Comparison of ENCODE assay signal across 10 cellular contexts in genomic region chr12:24780969-24781368, GRCh38.
DNase-seq lines count a peak whose midpoint lies in the region; ATAC-seq and TF ChIP-seq lines count a peak whose summit lies in the region.
"Had no signal": no experiment of that assay in that cellular context is flagged by ENCODE, and none has a peak within 500 bp of the region (broad histone marks: within the 10 kb centered on the region; RNA-seq: fewer than 3 reads in every experiment).

No MANE protein-coding gene starts in this region.

- no peaks in the 10 kb centered on the region for H3K9me3 ChIP-seq in A673 (ENCODE audit: low read depth, low read length, poor library complexity, severe bottlenecking)

- H3K4me3 Mint-ChIP-seq in stimulated activated effector memory CD8-positive, alpha-beta T cell treated with anti-CD3 and anti-CD28 coated beads, Interleukin-12 subunit alpha, Interleukin-12 subunit beta, amount 100 ng/mL, for 72 hours, result no peak overlapping the region
- H3K4me3 Mint-ChIP-seq in endothelial cell (ENCODE audit: unreplicated experiment), result no peak overlapping the region
- H3K4me3 Mint-ChIP-seq: CD8-positive, alpha-beta memory T cell had no signal

- no peak overlapping the region for H3K27ac Mint-ChIP-seq in stimulated activated effector memory CD8-positive, alpha-beta T cell treated with anti-CD3 and anti-CD28 coated beads, Interleukin-12 subunit alpha, Interleukin-12 subunit beta, amount 100 ng/mL, for 72 hours
- H3K27ac Mint-ChIP-seq in endothelial cell (ENCODE audit: unreplicated experiment), result no peak overlapping the region
- H3K27ac Mint-ChIP-seq: CD8-positive, alpha-beta memory T cell had no signal

- POLR2A ChIA-PET in A673 (lab: Charles Lee; ENCODE audit: low non-redundant PET), result no interaction called here

- no peaks in the 10 kb centered on the region for H3K36me3 ChIP-seq in A673 (ENCODE audit: insufficient read depth, low read length, poor library complexity, severe bottlenecking)

- in situ Hi-C loops in GM13976 (cut with MboI; ENCODE audit: low sequenced_read_pairs, unreplicated experiment), result no loop called here

- BruUV-seq in A673 (replicated peaks; lab: Mats Ljungman, UMichigan), result no TSS peak

- no peaks in the 10 kb centered on the region for H3K4me1 Mint-ChIP-seq in stimulated activated effector memory CD8-positive, alpha-beta T cell treated with anti-CD3 and anti-CD28 coated beads, Interleukin-12 subunit alpha, Interleukin-12 subunit beta, amount 100 ng/mL, for 72 hours
- H3K4me1 Mint-ChIP-seq in endothelial cell (ENCODE audit: unreplicated experiment), result no peaks in the 10 kb centered on the region
- H3K4me1 Mint-ChIP-seq: CD8-positive, alpha-beta memory T cell had no signal

- ATAC-seq in sciatic nerve, result no peak
- ATAC-seq in stimulated activated effector memory CD8-positive, alpha-beta T cell treated with anti-CD3 and anti-CD28 coated beads, Interleukin-12 subunit alpha, Interleukin-12 subunit beta, amount 100 ng/mL, for 72 hours, result no peak

- H3K36me3 Mint-ChIP-seq in stimulated activated effector memory CD8-positive, alpha-beta T cell treated with anti-CD3 and anti-CD28 coated beads, Interleukin-12 subunit alpha, Interleukin-12 subunit beta, amount 100 ng/mL, for 72 hours, result no peaks in the 10 kb centered on the region
- H3K36me3 Mint-ChIP-seq in endothelial cell (ENCODE audit: low read depth, unreplicated experiment), result no peaks in the 10 kb centered on the region
- H3K36me3 Mint-ChIP-seq: CD8-positive, alpha-beta memory T cell had no signal

- no peaks in the 10 kb centered on the region for H3K9me3 Mint-ChIP-seq in stimulated activated effector memory CD8-positive, alpha-beta T cell treated with anti-CD3 and anti-CD28 coated beads, Interleukin-12 subunit alpha, Interleukin-12 subunit beta, amount 100 ng/mL, for 72 hours
- no peaks in the 10 kb centered on the region for H3K9me3 Mint-ChIP-seq in endothelial cell (ENCODE audit: unreplicated experiment)
- H3K9me3 Mint-ChIP-seq: CD8-positive, alpha-beta memory T cell had no signal

- peaks cover 50% of the 10 kb centered on the region for H3K4me1 ChIP-seq in A673 (ENCODE audit: insufficient read depth, low read length, poor library complexity, severe bottlenecking)

- DNase-seq in A673 (ENCODE audit: low spot score) (peak; percentile 78), GM13976 (ENCODE audit: low spot score) (no peak), NCI-H69 (lab: John Stamatoyannopoulos, UW) (peak; percentile 54), epithelial cell of proximal tubule (ENCODE audit: low read depth) (no peak), sciatic nerve (ENCODE audit: low spot score) (no peak), endothelial cell (ENCODE audit: low spot score) (no peak)
- no peak for DNase-seq in stimulated activated CD4-positive, alpha-beta T cell treated with anti-CD3 and anti-CD28 coated beads, Interleukin-15, amount 100 ng/mL, for 24 hours
- no peak for DNase-seq in stimulated activated effector memory CD8-positive, alpha-beta T cell treated with anti-CD3 and anti-CD28 coated beads, Interleukin-12 subunit alpha, Interleukin-12 subunit beta, amount 100 ng/mL, for 72 hours (ENCODE audit: low spot score in 2 of 2)
- DNase-seq: activated T-cell treated with anti-CD3 and anti-CD28 coated beads, Interleukin-2, amount 50 U/mL, for 1 hour; CD8-positive, alpha-beta memory T cell had no signal

- no peaks in the 10 kb centered on the region for H3K27me3 Mint-ChIP-seq in endothelial cell (ENCODE audit: unreplicated experiment)

- intact Hi-C loops in A673 (cut with micrococcal nuclease; ENCODE audit: unreplicated experiment), result loop anchor here (5.0 kb wide), 1 partner anchor 1924 kb away; no protein-coding TSS in a partner anchor
- intact Hi-C loops in sciatic nerve (cut with DNase I), result no loop called here

- TF ChIP-seq CTCF in A673 (conservative IDR thresholded peaks at IDR 0.05; ENCODE audit: low read depth, low read length) (peak; percentile 59), GM13976 (IDR thresholded peaks at IDR 0.05; ENCODE audit: borderline replicate concordance, control extremely low read depth, extremely low read depth, insufficient read depth, missing control alignments) (peak; percentile 11), epithelial cell of proximal tubule (conservative IDR thresholded peaks at IDR 0.05; ENCODE audit: low read depth, low read length) (peak; percentile 47), endothelial cell (IDR thresholded peaks at IDR 0.05; ENCODE audit: unreplicated experiment) (no peak)

- H3K27ac ChIP-seq in A673 (ENCODE audit: low read depth, low read length, poor library complexity, severe bottlenecking), result peak overlapping the region; percentile 46

- H3K4me3 ChIP-seq in A673 (ENCODE audit: low read depth, low read length, poor library complexity, severe bottlenecking) (no peak overlapping the region), epithelial cell of proximal tubule (ENCODE audit: low read depth, low read length) (no peak overlapping the region)

- no peaks in the 10 kb centered on the region for H3K27me3 ChIP-seq in A673 (replicated peaks; ENCODE audit: insufficient read depth, low read depth, low read length, poor library complexity)

- CTCF ChIA-PET in A673 (lab: Charles Lee), result interaction anchor here (0.7 kb wide), 1 partner anchor 36 kb away, joined by 4 read pairs; no protein-coding TSS in a partner anchor

Comparison
In these comparisons a context has a peak if more than half of its experiments do, and no peak if none do; other contexts are left out.
1. DNase-seq: peak in A673 (single experiment) and NCI-H69 (single experiment); none in GM13976 (single experiment), epithelial cell of proximal tubule (single experiment), stimulated activated CD4-positive, alpha-beta T cell treated with anti-CD3 and anti-CD28 coated beads, Interleukin-15, amount 100 ng/mL, for 24 hours (single experiment), sciatic nerve (single experiment), stimulated activated effector memory CD8-positive, alpha-beta T cell treated with anti-CD3 and anti-CD28 coated beads, Interleukin-12 subunit alpha, Interleukin-12 subunit beta, amount 100 ng/mL, for 72 hours (0 of 2) and endothelial cell (single experiment).